32 cellular contexts compared by ENCODE assay signal in the genomic region with DNA sequence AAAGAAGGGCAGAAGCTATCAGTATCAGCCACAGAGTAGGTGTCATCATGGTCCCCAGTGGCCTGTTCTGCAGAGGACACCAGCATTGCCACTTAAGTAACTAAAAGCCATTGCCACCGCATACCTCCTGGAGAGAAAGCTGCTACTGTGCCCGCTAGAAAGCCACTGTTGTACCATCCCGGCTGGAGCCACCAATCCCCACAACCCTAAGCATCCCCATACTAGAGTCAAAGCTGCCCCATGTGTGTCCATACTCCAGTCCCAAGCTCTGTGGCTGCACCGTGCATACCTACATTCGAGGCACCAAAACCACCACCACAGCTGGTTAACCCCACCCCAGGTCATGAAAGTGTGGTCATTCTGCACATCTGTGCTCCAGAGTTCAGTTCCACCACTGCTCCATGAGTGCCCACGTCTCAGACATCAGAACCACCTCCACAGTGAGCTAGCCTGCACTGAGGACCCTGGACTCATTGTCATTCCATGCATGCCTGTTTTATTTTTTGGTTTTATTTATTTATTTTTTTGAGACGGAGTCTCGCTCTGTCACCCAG. TPM values are rescaled to one million over a fixed set of nuclear protein-coding genes. Genes with fewer than 3 reads are reported as not detected.
"Had no signal": no experiment of that assay in that cellular context is flagged by ENCODE, and none has a peak within 500 bp of the region (broad histone marks: within the 10 kb centered on the region; RNA-seq: fewer than 3 reads in every experiment).

No MANE protein-coding gene starts in this region.

- ATAC-seq: effector memory CD8-positive, alpha-beta T cell; esophagus mucosa; gastrocnemius medialis; heart right ventricle; left cardiac atrium; left lung; left ventricle myocardium superior; mucosa of descending colon had no signal

- H3K36me3 ChIP-seq: esophagus squamous epithelium, gastrocnemius medialis, heart right ventricle, left lung, lower lobe of right lung had no signal

- H3K9me3 ChIP-seq: esophagus squamous epithelium, gastrocnemius medialis, lower lobe of right lung, mucosa of descending colon had no signal

- DNase-seq: effector CD8-positive, alpha-beta T cell; effector memory CD8-positive, alpha-beta T cell; endodermal cell; erythroblast; esophagus squamous epithelium; foreskin fibroblast; foreskin melanocyte; gastrocnemius medialis; glutamatergic neuron; head of caudate nucleus; heart right ventricle; hippocampal formation; left cardiac atrium; left lung; left ventricle myocardium superior; lower lobe of right lung; mesenchymal stem cell; mucosa of descending colon had no signal

- H3K4me1 ChIP-seq: esophagus squamous epithelium, gastrocnemius medialis, heart right ventricle, left lung, lower lobe of right lung had no signal

- H3K4me3 ChIP-seq: coronary artery, esophagus squamous epithelium, gastrocnemius medialis, heart right ventricle, left lung, lower lobe of right lung, mucosa of descending colon had no signal

- H3K27ac ChIP-seq: coronary artery, epithelial cell of prostate, esophagus squamous epithelium, gastrocnemius medialis, heart right ventricle, left lung, lower lobe of right lung had no signal

- FAIRE-seq: colon, endometrium, islet of Langerhans, keratinocyte had no signal

- H3K27me3 ChIP-seq: esophagus squamous epithelium, gastrocnemius medialis, left lung had no signal

RNA-seq across cellular contexts. Expression of a gene that starts 9.5 kb away (rescaled TPM):
- total RNA-seq: dermis microvascular lymphatic vessel endothelial cell, endodermal cell, esophagus mucosa, esophagus squamous epithelium, gastrocnemius medialis, glomerular endothelial cell, heart right ventricle, kidney epithelial cell, left cardiac atrium, left lung, left ventricle myocardium superior, lower leg skin, lower lobe of right lung, lung microvascular endothelial cell, mesenteric fat pad, mucosa of descending colon, myocyte had no signal
- polyA plus RNA-seq: heart right ventricle, keratinocyte had no signal
